Comparison of ENCODE assay signal across 8 cellular contexts in genomic region chr4:173318648-173319211, GRCh38. TPM values are rescaled to one million over a fixed set of nuclear protein-coding genes. Genes with fewer than 3 reads are reported as not detected.
DNase-seq lines count a peak whose midpoint lies in the region; ATAC-seq and TF ChIP-seq lines count a peak whose summit lies in the region.

No MANE protein-coding gene starts in this region.

- intact Hi-C loops in PC-3 (cut with micrococcal nuclease) (loop anchor here (1.0 kb wide), 3 partner anchors 42 to 176 kb away; no protein-coding TSS in a partner anchor), esophagus muscularis mucosa (cut with DNase I) (loop anchor here (2.0 kb wide), 1 partner anchor 98 kb away; no protein-coding TSS in a partner anchor), ovary (cut with DNase I) (loop anchor here (2.0 to 5.0 kb wide), 3 partner anchors 94 to 99 kb away; no protein-coding TSS in a partner anchor)

- peak; percentile 67 for ATAC-seq in PC-3

- no peaks in the 10 kb centered on the region for H3K9me2 ChIP-seq in PC-3 (replicated peaks; ENCODE audit: low read length)

- no peak for TF ChIP-seq CTCF in HEK293 (tag by site-specific recombination; IDR thresholded peaks at IDR 0.05)
- TF ChIP-seq CTCF in PC-3 (conservative IDR thresholded peaks at IDR 0.05; ENCODE audit: low read depth, low read length): 0 out of 2 replicates have a peak, but pooled peaks have one; percentile 18
- TF ChIP-seq CTCF in esophagus muscularis mucosa (IDR thresholded peaks at IDR 0.05): peak; percentile 16 to 48 (median 48)
- peak in 2 of 3 donors; percentile 28 to 31 for TF ChIP-seq CTCF in ovary (IDR thresholded peaks at IDR 0.05)

- H3K79me2 ChIP-seq in PC-3 (ENCODE audit: low read length): no peaks in the 10 kb centered on the region

- TF ChIP-seq POLR2A in esophagus muscularis mucosa (IDR thresholded peaks at IDR 0.05; ENCODE audit: low read depth) (no peak), ovary (IDR thresholded peaks at IDR 0.05) (no peak)

- H3F3A ChIP-seq in PC-3 (ENCODE audit: low read length, unreplicated experiment): no peaks in the 10 kb centered on the region

- TF ChIP-seq EP300 in esophagus muscularis mucosa (IDR thresholded peaks at IDR 0.05) (no peak), ovary (IDR thresholded peaks at IDR 0.05) (no peak)

- POLR2A ChIA-PET in HEK293 (lab: Yijun Ruan, JAX) (interaction anchor here (1.9 kb wide), 1 partner anchor 15 kb away, joined by 13 read pairs; the partner anchor contains the start of gene HMGB2), PC-3 (lab: Charles Lee; ENCODE audit: unreplicated experiment) (no interaction called here)

- no peak overlapping the region for H3K4me3 ChIP-seq in HEK293 (ENCODE audit: low read depth, low read length)
- H3K4me3 ChIP-seq in PC-3 (ENCODE audit: low read length): no peak overlapping the region
- H3K4me3 ChIP-seq in esophagus muscularis mucosa: no peak overlapping the region
- no peak overlapping the region for H3K4me3 ChIP-seq in ovary

- H4K20me1 ChIP-seq in PC-3 (ENCODE audit: low read length): no peaks in the 10 kb centered on the region

- no peak overlapping the region for H3K9ac ChIP-seq in PC-3 (ENCODE audit: low read length)

- no peak overlapping the region for H2AFZ ChIP-seq in PC-3 (ENCODE audit: low read length)

- BruUV-seq in PC-3 (replicated peaks; lab: Mats Ljungman, UMichigan): no TSS peak

- H3K9me3 ChIP-seq in HEK293 (ENCODE audit: control insufficient read depth, insufficient read depth, low read depth, low read length): no peaks in the 10 kb centered on the region
- no peaks in the 10 kb centered on the region for H3K9me3 ChIP-seq in PC-3 (ENCODE audit: low read length)
- no peaks in the 10 kb centered on the region for H3K9me3 ChIP-seq in esophagus muscularis mucosa
- no peaks in the 10 kb centered on the region for H3K9me3 ChIP-seq in ovary

- H3K27me3 ChIP-seq in PC-3 (ENCODE audit: low read length) (no peaks in the 10 kb centered on the region), esophagus muscularis mucosa (no peaks in the 10 kb centered on the region), ovary (no peaks in the 10 kb centered on the region)

- peaks cover 0 to 61% of the 10 kb centered on the region in 2 experiments; a peak in 2 of 3 replicates for H3K36me3 ChIP-seq in HEK293 (ENCODE audit: control insufficient read depth in 2 of 2, insufficient read depth in 1 of 2, low read length in 2 of 2)
- peaks cover 4% of the 10 kb centered on the region; the same call in 1 of the 2 replicates for H3K36me3 ChIP-seq in PC-3 (ENCODE audit: low read depth, low read length)
- peaks cover 0 to 41% (median 6%) of the 10 kb centered on the region in 4 donors for H3K36me3 ChIP-seq in esophagus muscularis mucosa
- no peaks in the 10 kb centered on the region for H3K36me3 ChIP-seq in ovary

- CTCF ChIA-PET in HEK293 (lab: Yijun Ruan, JAX) (interaction anchor here (0.6 to 1.7 kb wide), 17 partner anchors 9 to 305 kb away, joined by 3 to 13 read pairs (median 4); partner anchors contain the start of gene HMGB2), PC-3 (lab: Charles Lee) (interaction anchor here (0.6 to 1.2 kb wide), 5 partner anchors 15 to 175 kb away, joined by 3 to 6 read pairs (median 3); partner anchors contain the start of gene HMGB2)

- H3K4me1 ChIP-seq in HEK293 (ENCODE audit: control insufficient read depth, insufficient read depth, low read length) (no peaks in the 10 kb centered on the region), PC-3 (ENCODE audit: insufficient read depth, low read length) (peaks cover 9% of the 10 kb centered on the region), esophagus muscularis mucosa (peaks cover 0 to 7% (median 4%) of the 10 kb centered on the region in 4 donors), ovary (ENCODE audit: insufficient read depth) (no peaks in the 10 kb centered on the region)

- 6% methylated on average over 3 of the region's 3 CpGs for WGBS in esophagus muscularis mucosa
- 9 to 23% (median 19%) methylated on average over 3 of the region's 3 CpGs for WGBS in ovary, 3 donors

- H3K27ac ChIP-seq in HEK293 (ENCODE audit: extremely low read depth, low read depth, low read length): no peak overlapping the region
- no peak overlapping the region for H3K27ac ChIP-seq in PC-3 (ENCODE audit: low read length)
- H3K27ac ChIP-seq in esophagus muscularis mucosa (replicated peaks in 1 of 4): no peak overlapping the region
- H3K27ac ChIP-seq in ovary: no peak overlapping the region

- no peak overlapping the region for H3K4me2 ChIP-seq in PC-3 (ENCODE audit: low read length)

- peak; percentile 24 for DNase-seq in DMS153 treated with DMSO at 0.1 percent for 48 hours (lab: John Stamatoyannopoulos, UW; ENCODE audit: unreplicated experiment)
- DNase-seq in PC-3: peak; percentile 56
- no peak for DNase-seq in esophagus muscularis mucosa (ENCODE audit: extremely low spot score)
- DNase-seq in ovary: no peak
- no peak for DNase-seq in activated naive CD4-positive, alpha-beta T cell treated with anti-CD3 and anti-CD28 coated beads, Interleukin-2, amount 50 U/mL, for 16 hours
- DNase-seq in islet precursor cell: no peak
- no peak for DNase-seq in NCI-H2107 (lab: John Stamatoyannopoulos, UW)

TF ChIP-seq in HEK293, 187 proteins besides CTCF, POLR2A, EP300 and RAD21 (continues in another document):
- TF ChIP-seq GLI2 (tag by site-specific recombination; IDR thresholded peaks at IDR 0.05; ENCODE audit: borderline replicate concordance, low read depth) (no peak), OVOL3 (tag by site-specific recombination; IDR thresholded peaks at IDR 0.05) (no peak), ZNF529 (tag by site-specific recombination; IDR thresholded peaks at IDR 0.05; ENCODE audit: insufficient replicate concordance) (no peak), ZNF133 (tag by site-specific recombination; IDR thresholded peaks at IDR 0.05) (no peak), ZNF10 (tag by site-specific recombination; IDR thresholded peaks at IDR 0.05) (no peak), FEZF1 (tag by site-specific recombination; IDR thresholded peaks at IDR 0.05) (no peak), ZNF777 (tag by site-specific recombination; IDR thresholded peaks at IDR 0.05; ENCODE audit: borderline replicate concordance) (no peak), ZNF629 (tag by site-specific recombination; IDR thresholded peaks at IDR 0.05) (peak; percentile 23; the same call in 1 of the 2 replicates), ZNF571 (tag by site-specific recombination; IDR thresholded peaks at IDR 0.05) (no peak), ZBTB17 (tag by site-specific recombination; IDR thresholded peaks at IDR 0.05) (peak; percentile 62), ZNF140 (tag by site-specific recombination; IDR thresholded peaks at IDR 0.05) (no peak), ZNF610 (tag by site-specific recombination; IDR thresholded peaks at IDR 0.05; ENCODE audit: borderline replicate concordance) (no peak), ZNF366 (tag by site-specific recombination; conservative IDR thresholded peaks at IDR 0.05) (peak; percentile 28; the same call in 1 of the 2 replicates), ZNF169 (tag by site-specific recombination; IDR thresholded peaks at IDR 0.05) (no peak)
- TF ChIP-seq, protein P1, sequence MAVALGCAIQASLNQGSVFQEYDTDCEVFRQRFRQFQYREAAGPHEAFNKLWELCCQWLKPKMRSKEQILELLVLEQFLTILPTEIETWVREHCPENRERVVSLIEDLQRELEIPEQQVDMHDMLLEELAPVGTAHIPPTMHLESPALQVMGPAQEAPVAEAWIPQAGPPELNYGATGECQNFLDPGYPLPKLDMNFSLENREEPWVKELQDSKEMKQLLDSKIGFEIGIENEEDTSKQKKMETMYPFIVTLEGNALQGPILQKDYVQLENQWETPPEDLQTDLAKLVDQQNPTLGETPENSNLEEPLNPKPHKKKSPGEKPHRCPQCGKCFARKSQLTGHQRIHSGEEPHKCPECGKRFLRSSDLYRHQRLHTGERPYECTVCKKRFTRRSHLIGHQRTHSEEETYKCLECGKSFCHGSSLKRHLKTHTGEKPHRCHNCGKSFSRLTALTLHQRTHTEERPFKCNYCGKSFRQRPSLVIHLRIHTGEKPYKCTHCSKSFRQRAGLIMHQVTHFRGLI (tag by site-specific recombination; IDR thresholded peaks at IDR 0.05): no peak
- TF ChIP-seq, protein P2, sequence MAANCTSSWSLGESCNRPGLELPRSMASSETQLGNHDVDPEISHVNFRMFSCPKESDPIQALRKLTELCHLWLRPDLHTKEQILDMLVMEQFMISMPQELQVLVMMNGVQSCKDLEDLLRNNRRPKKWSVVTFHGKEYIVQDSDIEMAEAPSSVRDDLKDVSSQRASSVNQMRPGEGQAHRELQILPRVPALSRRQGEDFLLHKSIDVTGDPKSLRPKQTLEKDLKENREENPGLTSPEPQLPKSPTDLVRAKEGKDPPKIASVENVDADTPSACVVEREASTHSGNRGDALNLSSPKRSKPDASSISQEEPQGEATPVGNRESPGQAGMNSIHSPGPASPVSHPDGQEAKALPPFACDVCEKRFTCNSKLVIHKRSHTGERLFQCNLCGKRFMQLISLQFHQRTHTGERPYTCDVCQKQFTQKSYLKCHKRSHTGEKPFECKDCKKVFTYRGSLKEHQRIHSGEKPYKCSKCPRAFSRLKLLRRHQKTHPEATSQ (tag by site-specific recombination; IDR thresholded peaks at IDR 0.05): no peak

RNA-seq across cellular contexts. Expression of gene HMGB2, which starts 15.4 kb away (rescaled TPM):
- total RNA-seq in PC-3 (2014; rRNA removed): 111 and 139 TPM in 2 replicates
- total RNA-seq in esophagus muscularis mucosa: 10 to 100 TPM; 35.7 to 69.7 (median 46.2) TPM
- 100 to 1,000 TPM in 1 of 7 donors, 10 to 100 TPM in 6; 47.2 to 131 (median 63.5) TPM for total RNA-seq in ovary
- polyA plus RNA-seq in ovary: 100 to 1,000 TPM in 1 of 2 donors, 10 to 100 TPM in 1; 94.7 to 157 TPM

RNA-seq across cellular contexts. Expression of gene SAP30, which starts 52.0 kb away (rescaled TPM):
- total RNA-seq in PC-3 (2014; rRNA removed) (33.2 and 38.8 TPM in 2 replicates), esophagus muscularis mucosa (10 to 100 TPM; 39.6 to 56.2 (median 43.7) TPM), ovary (10 to 100 TPM; 14.8 to 32.3 (median 17.1) TPM)
- polyA plus RNA-seq in ovary: 10 to 100 TPM; 10.7 to 14.0 TPM

Comparison
In these comparisons a context has a peak if more than half of its experiments do, and no peak if none do; other contexts are left out.
1. DNase-seq: peak in DMS153 treated with DMSO at 0.1 percent for 48 hours (single experiment) and PC-3 (single experiment); none in esophagus muscularis mucosa (single experiment), ovary (0 of 5), activated naive CD4-positive, alpha-beta T cell treated with anti-CD3 and anti-CD28 coated beads, Interleukin-2, amount 50 U/mL, for 16 hours (single experiment), islet precursor cell (single experiment) and NCI-H2107 (single experiment).